ENCODE assay signal across 19 cellular contexts in genomic region chr11:78914503-78914902, GRCh38.
"Had no signal": no experiment of that assay in that cellular context is flagged by ENCODE, and none has a peak within 500 bp of the region (broad histone marks: within the 10 kb centered on the region; RNA-seq: fewer than 3 reads in every experiment).

No MANE protein-coding gene starts in this region.

- DNase-seq: cortex of kidney; dorsolateral prefrontal cortex; effector CD8-positive, alpha-beta T cell; heart left ventricle; hippocampal formation; left colon; mesendoderm; naive thymus-derived CD8-positive, alpha-beta T cell; occipital lobe; pancreas; right lobe of liver; spleen; stimulated activated CD4-positive, alpha-beta T cell treated with anti-CD3 and anti-CD28 coated beads, Interleukin-15, amount 100 ng/mL, for 24 hours; stimulated activated CD4-positive, alpha-beta T cell treated with anti-CD3 and anti-CD28 coated beads, Interleukin-1b, Interleukin-23, amount 100 ng/mL, for 48 hours; stimulated activated CD4-positive, alpha-beta T cell treated with anti-CD3 and anti-CD28 coated beads, Interleukin-4, amount 100 ng/mL, for 4 hours; stimulated activated naive CD4-positive, alpha-beta T cell; stomach; substantia nigra; transverse colon had no signal
